Comparison of ENCODE assay signal across 9 cellular contexts in genomic region chr5:3602713-3603502, GRCh38. TPM values are rescaled to one million over a fixed set of nuclear protein-coding genes. Genes with fewer than 3 reads are reported as not detected.
A peak's percentile ranks its signal among the peaks of the same experiment; 100 is the strongest.
DNase-seq lines count a peak whose midpoint lies in the region; ATAC-seq and TF ChIP-seq lines count a peak whose summit lies in the region.
"Had no signal": no experiment of that assay in that cellular context is flagged by ENCODE, and none has a peak within 500 bp of the region (broad histone marks: within the 10 kb centered on the region; RNA-seq: fewer than 3 reads in every experiment).

No MANE protein-coding gene starts in this region.

- no peaks in the 10 kb centered on the region for H3K36me3 ChIP-seq in H7 (replicated peaks; ENCODE audit: control insufficient read depth, insufficient read depth, low read length)

- ATAC-seq in GM18519 (IDR thresholded peaks at IDR 0.05; ENCODE audit: low FRiP score, unreplicated experiment) (no peak), HG03159 (IDR thresholded peaks at IDR 0.05; ENCODE audit: unreplicated experiment) (no peak), GM21515 (IDR thresholded peaks at IDR 0.05; ENCODE audit: unreplicated experiment) (no peak)

- peak; percentile 11 for TF ChIP-seq CTCF in MCF 10A (IDR thresholded peaks at IDR 0.05; ENCODE audit: unreplicated experiment)

- no peak overlapping the region for H3K4me3 Mint-ChIP-seq in MCF 10A (ENCODE audit: unreplicated experiment)

- H3K27me3 Mint-ChIP-seq in MCF 10A (ENCODE audit: insufficient read depth, unreplicated experiment): no peaks in the 10 kb centered on the region

- peaks cover 19% of the 10 kb centered on the region for H3K4me1 Mint-ChIP-seq in MCF 10A (ENCODE audit: insufficient read depth, unreplicated experiment)

- peaks cover 33% of the 10 kb centered on the region for H3K36me3 Mint-ChIP-seq in MCF 10A (ENCODE audit: insufficient read depth, unreplicated experiment)

- CTCF ChIA-PET in MCF 10A (lab: Yijun Ruan, JAX): no interaction called here

- H3K4me3 ChIP-seq in H7 (ENCODE audit: insufficient read depth, low read depth, low read length): peak overlapping the region; percentile 28

- POLR2A ChIA-PET in MCF 10A (lab: Yijun Ruan, JAX): no interaction called here

- DNase-seq in H7 (peak; percentile 89), MCF 10A (ENCODE audit: unreplicated experiment) (no peak), iris pigment epithelial cell (ENCODE audit: low read depth) (peak; percentile 2), NCI-H2171 treated with DMSO at 0.1 percent for 48 hours (lab: John Stamatoyannopoulos, UW) (no peak)
- peak; percentile 53 for DNase-seq in stimulated activated CD8-positive, alpha-beta memory T cell treated with anti-CD3 and anti-CD28 coated beads, Interleukin-4, amount 100 ng/mL, for 48 hours
- DNase-seq: activated naive CD4-positive, alpha-beta T cell treated with anti-CD3 and anti-CD28 coated beads, Interleukin-2, amount 50 U/mL, for 16 hours had no signal

- no peak overlapping the region for H3K27ac Mint-ChIP-seq in MCF 10A (ENCODE audit: low read depth, unreplicated experiment)

- H3K9me3 Mint-ChIP-seq in MCF 10A (ENCODE audit: unreplicated experiment): peaks cover 6% of the 10 kb centered on the region

- intact Hi-C loops in MCF 10A (cut with micrococcal nuclease): no loop called here

- H3K27me3 ChIP-seq in H7 (ENCODE audit: control insufficient read depth, insufficient read depth, low read length): peaks cover 99% of the 10 kb centered on the region

- BruUV-seq in MCF 10A (replicated peaks; lab: Mats Ljungman, UMichigan): no TSS peak

RNA-seq across cellular contexts. Expression of gene IRX1, which starts 7.3 kb away (rescaled TPM):
- total RNA-seq in H7 (2014; rRNA removed; shearing (Covaris generic)): 1.7 and 2.7 TPM in 2 replicates
- total RNA-seq in MCF 10A (2022): 13.8 and 15.5 TPM in 2 replicates

Comparison
In these comparisons a context has a peak if more than half of its experiments do, and no peak if none do; other contexts are left out.
1. DNase-seq: peak in H7 (single experiment), iris pigment epithelial cell (single experiment) and stimulated activated CD8-positive, alpha-beta memory T cell treated with anti-CD3 and anti-CD28 coated beads, Interleukin-4, amount 100 ng/mL, for 48 hours (single experiment); none in MCF 10A (single experiment) and NCI-H2171 treated with DMSO at 0.1 percent for 48 hours (single experiment).